8 cellular contexts compared by ENCODE assay signal in genomic region chr7:13017325-13017853, GRCh38.
DNase-seq lines count a peak whose midpoint lies in the region; ATAC-seq and TF ChIP-seq lines count a peak whose summit lies in the region.

No MANE protein-coding gene starts in this region.

- H3K4me1 ChIP-seq in GM23248 (ENCODE audit: insufficient read depth) (peaks cover 14% of the 10 kb centered on the region), osteoblast (ENCODE audit: insufficient read depth, low read length) (peaks cover 11% of the 10 kb centered on the region), upper lobe of right lung (no peaks in the 10 kb centered on the region)

- H2AFZ ChIP-seq in GM23248 (peak overlapping the region; percentile 28), osteoblast (ENCODE audit: low read length) (no peak overlapping the region)

- H3K9me3 ChIP-seq in GM23248 (ENCODE audit: low read depth) (no peaks in the 10 kb centered on the region), osteoblast (ENCODE audit: low read depth, low read length) (no peaks in the 10 kb centered on the region), upper lobe of right lung (no peaks in the 10 kb centered on the region)

- no peak overlapping the region for H3K9ac ChIP-seq in GM23248

- peak; percentile 54 for DNase-seq in GM23248
- DNase-seq in SK-MEL-5 (ENCODE audit: low read depth, low spot score) = peak; percentile 36
- DNase-seq in fibroblast of mammary gland (ENCODE audit: low read depth) = peak; percentile 79
- DNase-seq in osteoblast (ENCODE audit: insufficient read length, low spot score, missing footprints) = peak; percentile 86
- no peak for DNase-seq in upper lobe of right lung
- DNase-seq in activated CD4-positive, alpha-beta T cell treated with anti-CD3 and anti-CD28 coated beads for 4 hours = no peak

- H3K4me2 ChIP-seq in GM23248 (ENCODE audit: unreplicated experiment) (peak overlapping the region; percentile 32), osteoblast (ENCODE audit: insufficient read depth, low read length) (peak overlapping the region; percentile 46)

- peaks cover 6% of the 10 kb centered on the region; the same call in 1 of the 2 replicates for H3F3A ChIP-seq in GM23248 (ENCODE audit: insufficient read depth)

- intact Hi-C loops in upper lobe of right lung (cut with DNase I) = no loop called here

- TF ChIP-seq CTCF in fibroblast of mammary gland (conservative IDR thresholded peaks at IDR 0.05; ENCODE audit: control insufficient read depth, insufficient read depth, low read depth, low read length) = no peak
- TF ChIP-seq CTCF in osteoblast (IDR thresholded peaks at IDR 0.05; ENCODE audit: extremely low read depth, low read depth, low read length) = no peak
- TF ChIP-seq CTCF in upper lobe of right lung (IDR thresholded peaks at IDR 0.05) = no peak

- in situ Hi-C loops in GM23248 (cut with MboI) (loop anchor here (10.0 kb wide), 1 partner anchor 57 kb away; no protein-coding TSS in a partner anchor), SK-MEL-5 (cut with HindIII; ENCODE audit: low pct_unique_long_range_greater_than_20kb, low sequenced_read_pairs) (no loop called here)

- H3K27me3 ChIP-seq in GM23248 (replicated peaks; ENCODE audit: insufficient read depth) = no peaks in the 10 kb centered on the region
- H3K27me3 ChIP-seq in osteoblast (ENCODE audit: insufficient read depth, low read length) = no peaks in the 10 kb centered on the region
- H3K27me3 ChIP-seq in upper lobe of right lung = no peaks in the 10 kb centered on the region

- H3K36me3 ChIP-seq in GM23248 (ENCODE audit: low read depth) = no peaks in the 10 kb centered on the region
- H3K36me3 ChIP-seq in osteoblast (ENCODE audit: insufficient read depth, low read length) = no peaks in the 10 kb centered on the region
- no peaks in the 10 kb centered on the region for H3K36me3 ChIP-seq in upper lobe of right lung

- 72 to 74% methylated on average over 4 of the region's 4 CpGs for WGBS in GM23248 (ENCODE audit: low coverage in 1 of 2, low lambda C conversion rate in 2 of 2, missing lambda C conversion rate in 2 of 2), 2 experiments

- no peaks in the 10 kb centered on the region for H4K20me1 ChIP-seq in GM23248 (ENCODE audit: insufficient read depth)
- H4K20me1 ChIP-seq in osteoblast (ENCODE audit: insufficient read depth, low read length) = no peaks in the 10 kb centered on the region

- H3K27ac ChIP-seq in GM23248 = no peak overlapping the region
- no peak overlapping the region for H3K27ac ChIP-seq in osteoblast (ENCODE audit: low read depth, low read length)
- H3K27ac ChIP-seq in upper lobe of right lung = no peak overlapping the region

- ATAC-seq in GM21529 (IDR thresholded peaks at IDR 0.05; ENCODE audit: unreplicated experiment) (no peak), upper lobe of right lung (no peak), GM18861 (IDR thresholded peaks at IDR 0.05; ENCODE audit: unreplicated experiment) (no peak)

- no peak overlapping the region for H3K4me3 ChIP-seq in GM23248
- H3K4me3 ChIP-seq in fibroblast of mammary gland (ENCODE audit: control insufficient read depth, low read depth, low read length) = no peak overlapping the region
- peak overlapping the region; percentile 1 for H3K4me3 ChIP-seq in osteoblast (ENCODE audit: insufficient read depth, low read length)
- H3K4me3 ChIP-seq in upper lobe of right lung = no peak overlapping the region

- H3K9me2 ChIP-seq in GM23248 (ENCODE audit: insufficient read depth) = no peaks in the 10 kb centered on the region

- H3K79me2 ChIP-seq in GM23248 (ENCODE audit: insufficient read depth) = no peaks in the 10 kb centered on the region
- no peaks in the 10 kb centered on the region for H3K79me2 ChIP-seq in osteoblast (ENCODE audit: insufficient read depth, low read length)

Comparison
In these comparisons a context has a peak if more than half of its experiments do, and no peak if none do; other contexts are left out.
1. DNase-seq: peak in GM23248 (single experiment), SK-MEL-5 (single experiment), fibroblast of mammary gland (single experiment) and osteoblast (single experiment); none in upper lobe of right lung (single experiment) and activated CD4-positive, alpha-beta T cell treated with anti-CD3 and anti-CD28 coated beads for 4 hours (0 of 2).